Comparison of ENCODE assay signal across 36 cellular contexts in the genomic region with DNA sequence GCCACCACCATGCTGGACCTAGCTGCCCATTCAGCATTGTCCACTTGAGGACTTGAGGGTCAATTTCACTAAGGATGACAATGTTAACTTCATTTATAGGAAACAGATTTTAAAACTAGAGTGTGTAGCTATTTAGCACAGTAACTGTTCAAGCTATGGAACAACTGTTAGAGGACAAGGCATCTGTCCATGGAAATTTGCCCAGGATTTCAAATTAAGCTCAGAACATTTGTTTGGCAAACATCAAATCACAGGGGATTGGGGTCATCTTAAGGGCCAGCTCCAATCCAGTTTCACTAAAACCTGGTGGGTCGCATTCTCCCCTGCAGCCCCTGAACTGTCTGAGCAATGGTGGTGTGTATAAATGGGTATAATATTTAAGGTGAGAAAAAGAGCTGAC. TPM values are rescaled to one million over a fixed set of nuclear protein-coding genes. Genes with fewer than 3 reads are reported as not detected.
"Had no signal": no experiment of that assay in that cellular context is flagged by ENCODE, and none has a peak within 500 bp of the region (broad histone marks: within the 10 kb centered on the region; RNA-seq: fewer than 3 reads in every experiment).

No MANE protein-coding gene starts in this region.

- H3K9me3 ChIP-seq: Peyer's patch had no signal

- H3K4me3 ChIP-seq: Peyer's patch had no signal

- H3K36me3 ChIP-seq: brain microvascular endothelial cell, Peyer's patch had no signal

- DNase-seq: activated B cell treated with CpG ODN at 0.5 μM for 24 hours; activated CD4-positive, alpha-beta memory T cell treated with anti-CD3 and anti-CD28 coated beads for 36 hours; activated CD4-positive, alpha-beta T cell treated with anti-CD3 and anti-CD28 coated beads for 4 hours; activated CD4-positive, alpha-beta T cell treated with anti-CD3 and anti-CD28 coated beads, Interleukin-2, amount 50 U/mL, for 1 hour; activated CD4-positive, CD25-positive, alpha-beta regulatory T cell treated with anti-CD3 and anti-CD28 coated beads, Interleukin-2, amount 50 U/mL, for 72 hours; activated CD8-positive, alpha-beta memory T cell treated with anti-CD3 and anti-CD28 coated beads, Interleukin-2, amount 50 U/mL, for 4 hours; activated effector memory CD4-positive, alpha-beta T cell treated with Interleukin-2 at 50 U/mL for 16 hours; activated naive CD4-positive, alpha-beta T cell treated with anti-CD3 and anti-CD28 coated beads, Interleukin-2, amount 10 ng/mL, durations not matched to agents 7 days and 5 days; activated naive CD8-positive, alpha-beta T cell treated with anti-CD3 and anti-CD28 coated beads for 36 hours; activated T-cell treated with anti-CD3 and anti-CD28 coated beads for 4 hours; activated T-cell treated with anti-CD3 and anti-CD28 coated beads, Interleukin-2, amount 50 U/mL, for 48 hours; amniotic stem cell; aorta; brain microvascular endothelial cell; cerebellar nuclear complex; MM.1S; MV-4-11; NCI-H1092; NCI-H1436 treated with DMSO at 0.1 percent for 48 hours; NCI-H187 treated with DMSO at 0.1 percent for 48 hours; NCI-H2081 treated with DMSO at 0.1 percent for 48 hours; NCI-H345; NCI-H510A; NCI-H526; NCI-H748 treated with DMSO at 0.1 percent for 48 hours; NK-92 treated with Interleukin-12 subunit alpha and Interleukin-12 subunit beta, amount 100 ng/mL, for 24 hours; PC-3; Peyer's patch; RPMI8226; SW 1271; T-helper 1 cell; T-helper 2 cell; T-helper 9 cell had no signal

- H3K27me3 ChIP-seq: brain microvascular endothelial cell, Peyer's patch had no signal

- H3K4me2 ChIP-seq: KMS-11 had no signal

- H3K27ac ChIP-seq: brain microvascular endothelial cell, KMS-11, Peyer's patch, VCaP had no signal

- H3K4me1 ChIP-seq: Peyer's patch had no signal

- H3K9ac ChIP-seq: KMS-11 had no signal

RNA-seq across cellular contexts. Expression of a gene that starts 36.2 kb away (rescaled TPM):
- total RNA-seq: activated B cell treated with CpG ODN at 0.5 μM for 24 hours; activated CD4-positive, alpha-beta memory T cell treated with anti-CD3 and anti-CD28 coated beads for 36 hours; activated naive CD8-positive, alpha-beta T cell treated with anti-CD3 and anti-CD28 coated beads for 36 hours; LHCN-M2; PC-3; Peyer's patch had no signal
